1 cellular context compared by ENCODE assay signal in the genomic region with DNA sequence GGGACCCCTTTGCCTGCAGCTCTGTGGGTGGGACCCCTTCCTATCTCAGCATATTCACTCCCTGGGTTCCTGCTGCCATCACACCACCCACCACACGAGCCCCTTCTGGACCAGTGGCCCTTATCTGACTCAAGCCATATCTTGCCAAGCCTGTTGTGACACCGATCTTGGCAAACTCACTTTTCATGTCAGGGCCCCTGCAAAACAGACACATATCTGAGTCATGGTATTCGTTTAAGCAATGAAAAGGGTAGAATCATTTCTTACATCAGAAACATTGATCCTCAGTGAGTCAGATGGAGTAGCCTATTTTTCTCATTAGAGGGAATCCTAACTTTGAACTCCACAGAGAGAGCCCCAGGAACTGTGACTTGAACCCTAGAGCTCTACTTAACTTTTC.
TF ChIP-seq lines count a peak whose summit lies in the region.

No MANE protein-coding gene starts in this region.

TF ChIP-seq in IMR-90, 13 proteins besides CTCF, POLR2A, EP300 and RAD21:
- TF ChIP-seq SMC3 (IDR thresholded peaks at IDR 0.05; ENCODE audit: low read depth, low read length) (no peak), ELK1 (IDR thresholded peaks at IDR 0.05; ENCODE audit: borderline replicate concordance, low read depth, low read length) (no peak), BHLHE40 (IDR thresholded peaks at IDR 0.05; ENCODE audit: low read depth, low read length) (0 out of 2 replicates have a peak, but pooled peaks have one; percentile 25), CEBPB (IDR thresholded peaks at IDR 0.05; ENCODE audit: low read depth, low read length) (peak; percentile 95), NFE2L2 (IDR thresholded peaks at IDR 0.05; ENCODE audit: low read depth, low read length) (peak; percentile 50; the same call in 1 of the 2 replicates), RCOR1 (IDR thresholded peaks at IDR 0.05; ENCODE audit: insufficient replicate concordance, low read length) (no peak), FOS (IDR thresholded peaks at IDR 0.05; ENCODE audit: low read depth, low read length) (peak; percentile 79; the same call in 1 of the 2 replicates)
